Comparison of ENCODE assay signal across 8 cellular contexts in the genomic region with DNA sequence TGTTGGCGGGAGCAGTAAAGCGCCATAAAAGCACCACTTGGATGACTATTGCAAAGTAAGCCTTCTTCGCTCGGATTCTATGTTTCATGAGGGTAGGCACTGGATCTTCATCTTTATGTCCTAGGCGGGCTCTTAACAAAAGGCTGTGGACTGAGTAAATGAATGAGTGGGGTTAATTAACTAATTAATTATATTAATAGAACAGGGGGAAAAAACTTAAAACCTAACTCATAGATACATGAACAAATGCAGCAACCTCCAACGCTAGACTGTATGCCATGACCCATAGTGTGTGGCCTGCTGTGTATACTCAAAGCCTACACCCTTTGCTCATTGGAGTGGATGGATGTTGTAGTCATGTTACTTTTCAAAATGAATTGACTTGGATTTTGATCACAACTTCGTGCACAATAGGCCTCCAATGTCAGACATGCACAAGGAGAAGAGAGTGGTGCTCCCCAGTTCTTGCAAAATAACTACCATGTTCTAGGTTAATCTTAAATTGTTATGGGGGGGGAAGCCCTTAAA. TPM values are rescaled to one million over a fixed set of nuclear protein-coding genes. Genes with fewer than 3 reads are reported as not detected.
A peak's percentile ranks its signal among the peaks of the same experiment; 100 is the strongest.
DNase-seq lines count a peak whose midpoint lies in the region; ATAC-seq and TF ChIP-seq lines count a peak whose summit lies in the region.

No MANE protein-coding gene starts in this region.

- peak overlapping the region; percentile 65 for H3K9ac ChIP-seq in HCT116 (ENCODE audit: low read length)
- no peak overlapping the region for H3K9ac ChIP-seq in mammary epithelial cell (ENCODE audit: insufficient read depth, low read length)

- BruUV-seq in HCT116 (replicated peaks; lab: Mats Ljungman, UMichigan) (no TSS peak), mammary epithelial cell (replicated peaks; lab: Mats Ljungman, UMichigan) (no TSS peak)

- TF ChIP-seq POLR2A in HCT116 (IDR thresholded peaks at IDR 0.05; ENCODE audit: borderline replicate concordance, extremely low read depth, insufficient read depth, insufficient read length) (no peak), prostate gland (IDR thresholded peaks at IDR 0.05) (no peak)

- H3K4me3 ChIP-seq in CD4-positive, CD25-positive, alpha-beta regulatory T cell (ENCODE audit: low read depth, low read length) = peak overlapping the region; percentile 44
- H3K4me3 ChIP-seq in HCT116 (replicated peaks in 1 of 2; ENCODE audit: low read depth in 1 of 2, low read length in 2 of 2) (peak overlapping the region; percentile 70 to 84; a peak in 3 of 4 replicates), mammary epithelial cell (replicated peaks in 1 of 3; ENCODE audit: insufficient read depth in 1 of 3, low read depth in 2 of 3, low read length in 3 of 3) (no peak overlapping the region), prostate gland (peak overlapping the region in 1 of 2 donors; percentile 38), WERI-Rb-1 (ENCODE audit: low read depth, low read length) (no peak overlapping the region)

- ATAC-seq in CD4-positive, CD25-positive, alpha-beta regulatory T cell (ENCODE audit: low read depth in 2 of 2) = no peak
- ATAC-seq in HCT116 = no peak

- H3K9me3 ChIP-seq in CD4-positive, CD25-positive, alpha-beta regulatory T cell (ENCODE audit: control insufficient read depth in 2 of 2, low read length in 2 of 2) = no peaks in the 10 kb centered on the region
- H3K9me3 ChIP-seq in HCT116 (ENCODE audit: control insufficient read depth in 1 of 2, insufficient read depth in 1 of 2, low read depth in 1 of 2, low read length in 2 of 2) (no peaks in the 10 kb centered on the region), mammary epithelial cell (replicated peaks; ENCODE audit: insufficient read depth, low read length) (no peaks in the 10 kb centered on the region), prostate gland (no peaks in the 10 kb centered on the region), WERI-Rb-1 (ENCODE audit: severe bottlenecking) (no peaks in the 10 kb centered on the region)

- POLR2A ChIA-PET in HCT116 (lab: Charles Lee) = no interaction called here

- H2AFZ ChIP-seq in HCT116 (ENCODE audit: low read depth, low read length, poor library complexity, severe bottlenecking) (no peak overlapping the region), mammary epithelial cell (ENCODE audit: low read depth, low read length) (peak overlapping the region; percentile 70)

- dilution Hi-C loops in mammary epithelial cell (cut with HindIII; ENCODE audit: low sequenced_read_pairs) = no loop called here

- no peak for TF ChIP-seq RAD21 in HCT116 (IDR thresholded peaks at IDR 0.05; ENCODE audit: low read depth)

- H4K20me1 ChIP-seq in HCT116 (ENCODE audit: insufficient read depth) (no peaks in the 10 kb centered on the region), mammary epithelial cell (ENCODE audit: insufficient read depth, low read length) (peaks cover 3% of the 10 kb centered on the region)

- no peaks in the 10 kb centered on the region for H3K36me3 Mint-ChIP-seq in CD4-positive, CD25-positive, alpha-beta regulatory T cell
- H3K36me3 Mint-ChIP-seq in nephron progenitor cell (ENCODE audit: low read depth) = no peaks in the 10 kb centered on the region

- peak overlapping the region; percentile 99 for H3K4me2 ChIP-seq in HCT116 (ENCODE audit: low read length)
- H3K4me2 ChIP-seq in mammary epithelial cell (ENCODE audit: insufficient read depth, low read depth, low read length) = peak overlapping the region; percentile 90

- in situ Hi-C loops in mammary epithelial cell (cut with MboI; ENCODE audit: low sequenced_read_pairs in 2 of 2) = no loop called here

- peaks cover 4 to 49% (median 16%) of the 10 kb centered on the region in 4 donors for H3K4me1 Mint-ChIP-seq in CD4-positive, CD25-positive, alpha-beta regulatory T cell
- peaks cover 33% of the 10 kb centered on the region for H3K4me1 Mint-ChIP-seq in nephron progenitor cell

- CTCF ChIA-PET in HCT116 (lab: Charles Lee) (interaction anchor here (1.1 kb wide), 1 partner anchor 177 kb away, joined by 6 read pairs; no protein-coding TSS in a partner anchor), mammary epithelial cell (lab: Charles Lee; ENCODE audit: low non-redundant PET) (no interaction called here)

- TF ChIP-seq CTCF in HCT116 (IDR thresholded peaks at IDR 0.05 in 2 of 3, conservative IDR thresholded peaks at IDR 0.05 in 1 of 3; ENCODE audit: borderline replicate concordance in 1 of 3, insufficient read depth in 1 of 3, low read depth in 2 of 3, low read length in 2 of 3) (no peak), mammary epithelial cell (conservative IDR thresholded peaks at IDR 0.05 in 1 of 2, IDR thresholded peaks at IDR 0.05 in 1 of 2; ENCODE audit: extremely low read depth in 1 of 2, insufficient read depth in 1 of 2, low read depth in 1 of 2, low read length in 2 of 2) (no peak), nephron progenitor cell (IDR thresholded peaks at IDR 0.05) (no peak), prostate gland (IDR thresholded peaks at IDR 0.05) (no peak), WERI-Rb-1 (IDR thresholded peaks at IDR 0.05; ENCODE audit: low read depth, low read length) (no peak)

- H3K9me3 Mint-ChIP-seq in CD4-positive, CD25-positive, alpha-beta regulatory T cell = peaks cover 0 to 4% (median 0%) of the 10 kb centered on the region in 7 donors
- no peaks in the 10 kb centered on the region for H3K9me3 Mint-ChIP-seq in nephron progenitor cell

- no peaks in the 10 kb centered on the region for H3K27me3 ChIP-seq in CD4-positive, CD25-positive, alpha-beta regulatory T cell (ENCODE audit: control insufficient read depth, insufficient read depth, low read length)
- H3K27me3 ChIP-seq in HCT116 (ENCODE audit: insufficient read depth, low read length) = no peaks in the 10 kb centered on the region
- peaks cover 45% of the 10 kb centered on the region for H3K27me3 ChIP-seq in mammary epithelial cell (ENCODE audit: insufficient read depth, low read length)
- peaks cover 34% of the 10 kb centered on the region for H3K27me3 ChIP-seq in prostate gland (replicated peaks; ENCODE audit: insufficient read depth)
- peaks cover 49% of the 10 kb centered on the region for H3K27me3 ChIP-seq in WERI-Rb-1 (ENCODE audit: insufficient read depth, low read depth, severe bottlenecking)

- intact Hi-C loops in HCT116 (cut with micrococcal nuclease) (no loop called here), mammary epithelial cell (cut with micrococcal nuclease) (loop anchor here (10.0 kb wide), 1 partner anchor 172 kb away; no protein-coding TSS in a partner anchor), prostate gland (cut with DNase I) (no loop called here)

- H3K9me2 ChIP-seq in HCT116 (ENCODE audit: insufficient read depth) = no peaks in the 10 kb centered on the region

- peak overlapping the region; percentile 9 to 82 (median 29) for H3K27ac Mint-ChIP-seq in CD4-positive, CD25-positive, alpha-beta regulatory T cell
- no peak overlapping the region for H3K27ac Mint-ChIP-seq in nephron progenitor cell

- H3K36me3 ChIP-seq in CD4-positive, CD25-positive, alpha-beta regulatory T cell (ENCODE audit: control insufficient read depth, insufficient read depth, low read length) = no peaks in the 10 kb centered on the region
- H3K36me3 ChIP-seq in HCT116 (ENCODE audit: control insufficient read depth in 1 of 2, insufficient read depth in 2 of 2, low read length in 2 of 2) (no peaks in the 10 kb centered on the region), mammary epithelial cell (ENCODE audit: insufficient read depth, low read length) (no peaks in the 10 kb centered on the region), prostate gland (no peaks in the 10 kb centered on the region), WERI-Rb-1 (no peaks in the 10 kb centered on the region)

- H3K79me2 ChIP-seq in HCT116 (ENCODE audit: insufficient read depth, low read length) (no peaks in the 10 kb centered on the region), mammary epithelial cell (ENCODE audit: insufficient read depth, low read length) (no peaks in the 10 kb centered on the region)

- H3K27ac ChIP-seq in CD4-positive, CD25-positive, alpha-beta regulatory T cell (ENCODE audit: insufficient read depth, low read length, poor library complexity, severe bottlenecking) = peak overlapping the region; percentile 33
- H3K27ac ChIP-seq in HCT116 (ENCODE audit: low read depth, low read length) (no peak overlapping the region), mammary epithelial cell (ENCODE audit: insufficient read depth, low read depth, low read length) (no peak overlapping the region), prostate gland (no peak overlapping the region), WERI-Rb-1 (no peak overlapping the region)

- RAD21 ChIA-PET in HCT116 (lab: Charles Lee; ENCODE audit: low non-redundant PET in 1 of 2, low total read pairs in 2 of 2, uncharacterized antibody in 2 of 2, unreplicated experiment in 2 of 2) = no interaction called here

- peak overlapping the region; percentile 69 to 76 (median 72) for H3K4me3 Mint-ChIP-seq in CD4-positive, CD25-positive, alpha-beta regulatory T cell
- H3K4me3 Mint-ChIP-seq in nephron progenitor cell = peak overlapping the region; percentile 45

- H3K27me3 Mint-ChIP-seq in CD4-positive, CD25-positive, alpha-beta regulatory T cell = peaks cover 38% of the 10 kb centered on the region
- H3K27me3 Mint-ChIP-seq in nephron progenitor cell (ENCODE audit: low read depth, poor library complexity) = peaks cover 92% of the 10 kb centered on the region

- H3K4me1 ChIP-seq in CD4-positive, CD25-positive, alpha-beta regulatory T cell (ENCODE audit: control insufficient read depth, insufficient read depth, low read length, poor library complexity, severe bottlenecking) = peaks cover 51% of the 10 kb centered on the region
- H3K4me1 ChIP-seq in HCT116 (ENCODE audit: control insufficient read depth in 1 of 2, insufficient read depth in 2 of 2, low read length in 2 of 2) (peaks cover 7 to 20% of the 10 kb centered on the region in 2 experiments), mammary epithelial cell (ENCODE audit: insufficient read depth, low read length) (peaks cover 46% of the 10 kb centered on the region), prostate gland (replicated peaks) (peaks cover 17% of the 10 kb centered on the region)

- no peak for DNase-seq in CD4-positive, CD25-positive, alpha-beta regulatory T cell
- no peak for DNase-seq in HCT116 (ENCODE audit: low read depth, low spot score)
- DNase-seq in mammary epithelial cell = no peak
- DNase-seq in nephron progenitor cell = no peak
- no peak for DNase-seq in prostate gland (ENCODE audit: low spot score)
- no peak for DNase-seq in WERI-Rb-1
- no peak for DNase-seq in NCI-H748 (lab: John Stamatoyannopoulos, UW; ENCODE audit: unreplicated experiment)
- no peak for DNase-seq in DMS79 treated with DMSO at 0.1 percent for 48 hours (lab: John Stamatoyannopoulos, UW)

- 87% methylated on average over 7 of the region's 7 CpGs for WGBS in mammary epithelial cell (ENCODE audit: low coverage, missing lambda C conversion rate)
- 71% methylated on average over 7 of the region's 7 CpGs for WGBS in prostate gland

TF ChIP-seq in HCT116, 20 proteins besides CTCF, POLR2A, EP300 and RAD21 (continues in another document):
- TF ChIP-seq CEBPB (IDR thresholded peaks at IDR 0.05; ENCODE audit: low read depth) = no peak

RNA-seq across cellular contexts. Expression of a gene that starts 0.4 kb away (rescaled TPM):
- 3.0 TPM for total RNA-seq in CD4-positive, CD25-positive, alpha-beta regulatory T cell
- polyA plus RNA-seq in CD4-positive, CD25-positive, alpha-beta regulatory T cell = 10 to 100 TPM in 1 of 4 donors, 1 to 10 TPM in 3; 3.6 to 11.5 (median 6.9) TPM
- total RNA-seq in HCT116 (2021; ENCODE audit: unreplicated experiment) = 8.1 TPM
- polyA plus RNA-seq in HCT116 (2012) = 6.6 and 6.8 TPM in 2 replicates
- under 1 TPM; under 0.01 to 0.54 TPM for total RNA-seq in mammary epithelial cell
- 0.43 TPM for polyA plus RNA-seq in mammary epithelial cell
- 0.62 TPM for polyA minus RNA-seq in mammary epithelial cell
- total RNA-seq in prostate gland = 1 to 10 TPM in 1 of 2 donors, under 1 TPM in 1; 0.32 to 2.1 TPM

Comparison
In these comparisons a context has a peak if more than half of its experiments do, and no peak if none do; other contexts are left out.
1. H3K4me3 ChIP-seq: peak in CD4-positive, CD25-positive, alpha-beta regulatory T cell (single experiment) and HCT116 (2 of 2); none in mammary epithelial cell (0 of 3) and WERI-Rb-1 (single experiment).